In the genomic region with DNA sequence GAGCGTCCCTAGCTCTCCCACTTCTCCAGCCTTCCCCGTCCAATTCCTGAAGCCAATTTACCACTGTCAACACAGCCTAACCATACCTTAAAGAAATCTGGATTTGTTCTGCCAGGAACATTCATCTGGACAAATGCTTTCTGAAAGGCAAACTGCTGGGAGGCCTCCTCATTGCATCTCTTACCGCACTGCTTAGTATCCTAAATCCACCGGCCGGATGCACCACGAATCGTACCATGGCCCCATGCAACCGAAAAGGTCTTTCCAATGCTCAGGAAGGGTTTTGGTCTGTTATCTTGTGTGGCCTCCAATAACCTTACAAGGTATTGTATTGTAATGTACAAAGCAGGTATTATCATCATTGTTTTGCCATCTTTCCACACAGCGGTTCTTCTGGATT, we compare ENCODE assay signal across 1 cellular context.
TF ChIP-seq lines count a peak whose summit lies in the region.

No MANE protein-coding gene starts in this region.

TF ChIP-seq in SK-N-SH, 30 proteins besides CTCF, POLR2A, EP300 and RAD21 (continued from another document):
- TF ChIP-seq, protein P1, sequence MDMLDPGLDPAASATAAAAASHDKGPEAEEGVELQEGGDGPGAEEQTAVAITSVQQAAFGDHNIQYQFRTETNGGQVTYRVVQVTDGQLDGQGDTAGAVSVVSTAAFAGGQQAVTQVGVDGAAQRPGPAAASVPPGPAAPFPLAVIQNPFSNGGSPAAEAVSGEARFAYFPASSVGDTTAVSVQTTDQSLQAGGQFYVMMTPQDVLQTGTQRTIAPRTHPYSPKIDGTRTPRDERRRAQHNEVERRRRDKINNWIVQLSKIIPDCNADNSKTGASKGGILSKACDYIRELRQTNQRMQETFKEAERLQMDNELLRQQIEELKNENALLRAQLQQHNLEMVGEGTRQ (IDR thresholded peaks at IDR 0.05; ENCODE audit: borderline replicate concordance, low read depth, low read length) = no peak
- TF ChIP-seq GATA2 (CRISPR knock-in tag; IDR thresholded peaks at IDR 0.05) (no peak), POLR2AphosphoS5 (IDR thresholded peaks at IDR 0.05; ENCODE audit: low read depth, low read length) (no peak), SIN3A (IDR thresholded peaks at IDR 0.05; ENCODE audit: borderline replicate concordance, low read depth, low read length) (no peak), FOSL2 (IDR thresholded peaks at IDR 0.05; ENCODE audit: borderline replicate concordance, low read depth) (no peak), FOXJ3 (CRISPR knock-in tag; IDR thresholded peaks at IDR 0.05) (no peak), TCF12 (IDR thresholded peaks at IDR 0.05) (no peak), GABPA (IDR thresholded peaks at IDR 0.05; ENCODE audit: low read depth) (no peak)
